In the genomic region with DNA sequence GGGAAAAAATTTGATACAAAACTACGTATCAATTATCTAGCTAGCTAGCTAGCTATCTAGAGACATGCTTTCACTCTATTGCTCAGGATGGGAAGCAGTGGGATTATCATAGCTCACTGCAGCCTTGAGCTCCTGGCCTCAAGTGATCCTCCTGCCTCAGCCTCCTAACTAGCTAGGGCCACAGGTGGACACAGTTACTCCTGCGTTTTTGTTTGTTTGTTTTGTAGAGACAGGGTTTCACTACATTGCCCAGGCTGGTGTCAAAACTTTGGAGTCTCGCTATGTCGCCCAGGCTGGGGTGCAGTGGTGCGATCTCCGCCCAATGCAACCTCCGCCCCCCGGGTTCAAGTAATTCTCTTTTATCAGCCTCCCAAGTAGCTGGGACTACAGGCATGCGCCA, we compare ENCODE assay signal across 7 cellular contexts.
DNase-seq lines count a peak whose midpoint lies in the region; ATAC-seq, FAIRE-seq and TF ChIP-seq lines count a peak whose summit lies in the region.
"Not testable (repeated sequence)": the region's sequence is repeated elsewhere in the genome, so short reads cannot be mapped to it uniquely, and the experiment has no call there.

No MANE protein-coding gene starts in this region.

- peaks cover 0 to 11% (median 0%) of the 10 kb centered on the region in 3 donors for H3K36me3 Mint-ChIP-seq in CD8-positive, alpha-beta memory T cell
- H3K36me3 Mint-ChIP-seq in T-cell; activated CD4-positive, alpha-beta T cell treated with anti-CD3 and anti-CD28 coated beads, Interleukin-2, amount 10 ng/mL, durations not matched to agents 7 days and 5 days (ENCODE audit: low read depth); activated T-helper 17 cell treated with anti-CD3 and anti-CD28 coated beads, Interleukin-2, amount 50 U/mL, for 72 hours (ENCODE audit: low read depth); immature natural killer cell: not testable (repeated sequence)

- TF ChIP-seq CTCF in K562 (IDR thresholded peaks at IDR 0.05 in 2 of 3, conservative IDR thresholded peaks at IDR 0.05 in 1 of 3; ENCODE audit: insufficient read depth in 2 of 3, low read depth in 1 of 3, low read length in 3 of 3); neutrophil (IDR thresholded peaks at IDR 0.05): not testable (repeated sequence)

- H3K4me1 Mint-ChIP-seq in CD8-positive, alpha-beta memory T cell: peaks cover 10 to 17% (median 11%) of the 10 kb centered on the region in 3 donors
- peaks cover 7 to 18% (median 14%) of the 10 kb centered on the region in 3 donors for H3K4me1 Mint-ChIP-seq in T-cell
- peaks cover 15% of the 10 kb centered on the region for H3K4me1 Mint-ChIP-seq in activated CD4-positive, alpha-beta T cell treated with anti-CD3 and anti-CD28 coated beads, Interleukin-2, amount 10 ng/mL, durations not matched to agents 7 days and 5 days
- not testable (repeated sequence) for H3K4me1 Mint-ChIP-seq in activated T-helper 17 cell treated with anti-CD3 and anti-CD28 coated beads, Interleukin-2, amount 50 U/mL, for 72 hours
- peaks cover 9 to 14% of the 10 kb centered on the region in 2 donors for H3K4me1 Mint-ChIP-seq in immature natural killer cell

- BruUV-seq in K562 (replicated peaks; lab: Mats Ljungman, UMichigan): not testable (repeated sequence)

- not testable (repeated sequence) for FAIRE-seq in K562 (lab: Jason Lieb, UNC)

- not testable (repeated sequence) for H3K36me3 ChIP-seq in CD8-positive, alpha-beta memory T cell (ENCODE audit: insufficient read depth, low read length); K562 (ENCODE audit: control insufficient read depth, insufficient read depth, low read length); neutrophil

- H3K27ac ChIP-seq in CD8-positive, alpha-beta memory T cell (ENCODE audit: low read depth, low read length); K562 (ENCODE audit: extremely low read depth, low read depth, low read length): not testable (repeated sequence)
- peak overlapping the region; percentile 15 for H3K27ac ChIP-seq in neutrophil

- not testable (repeated sequence) for DNase-seq in CD8-positive, alpha-beta memory T cell; T-cell; activated CD4-positive, alpha-beta T cell treated with anti-CD3 and anti-CD28 coated beads, Interleukin-2, amount 10 ng/mL, durations not matched to agents 7 days and 5 days; K562 (ENCODE audit: extremely low read depth in 1 of 4, low spot score in 3 of 4); immature natural killer cell

- H3K4me2 ChIP-seq in K562 (ENCODE audit: insufficient read depth, low read length): not testable (repeated sequence)

- not testable (repeated sequence) for H3K4me1 ChIP-seq in CD8-positive, alpha-beta memory T cell (ENCODE audit: insufficient read depth, low read length); K562 (replicated peaks in 1 of 2; ENCODE audit: control insufficient read depth in 2 of 2, insufficient read depth in 2 of 2, low read length in 2 of 2); neutrophil (ENCODE audit: control insufficient read depth in 1 of 2, insufficient read depth in 1 of 2, low read depth in 1 of 2, low read length in 1 of 2)

- H2AFZ ChIP-seq in K562 (ENCODE audit: low read depth, low read length): not testable (repeated sequence)

- peak overlapping the region in 6 of 7 donors; percentile 38 to 69 (median 64) for H3K4me3 Mint-ChIP-seq in CD8-positive, alpha-beta memory T cell
- H3K4me3 Mint-ChIP-seq in T-cell: peak overlapping the region in 2 of 3 donors; percentile 10 to 31
- peak overlapping the region; percentile 90 for H3K4me3 Mint-ChIP-seq in activated CD4-positive, alpha-beta T cell treated with anti-CD3 and anti-CD28 coated beads, Interleukin-2, amount 10 ng/mL, durations not matched to agents 7 days and 5 days
- peak overlapping the region; percentile 87 for H3K4me3 Mint-ChIP-seq in activated T-helper 17 cell treated with anti-CD3 and anti-CD28 coated beads, Interleukin-2, amount 50 U/mL, for 72 hours
- H3K4me3 Mint-ChIP-seq in immature natural killer cell: peak overlapping the region in 4 of 5 donors; percentile 33 to 63 (median 55)

- ATAC-seq in T-cell (replicated peaks in 1 of 4); activated T-helper 17 cell treated with anti-CD3 and anti-CD28 coated beads, Interleukin-2, amount 50 U/mL, for 72 hours (replicated peaks); K562: not testable (repeated sequence)

- not testable (repeated sequence) for H3K27me3 ChIP-seq in CD8-positive, alpha-beta memory T cell (ENCODE audit: insufficient read depth, low read length, poor library complexity, severe bottlenecking); K562 (ENCODE audit: control insufficient read depth in 2 of 2, insufficient read depth in 2 of 2, low read length in 2 of 2); neutrophil

- H3K9me3 Mint-ChIP-seq in CD8-positive, alpha-beta memory T cell; T-cell; activated CD4-positive, alpha-beta T cell treated with anti-CD3 and anti-CD28 coated beads, Interleukin-2, amount 10 ng/mL, durations not matched to agents 7 days and 5 days; activated T-helper 17 cell treated with anti-CD3 and anti-CD28 coated beads, Interleukin-2, amount 50 U/mL, for 72 hours; immature natural killer cell: not testable (repeated sequence)

- H3K4me3 ChIP-seq in CD8-positive, alpha-beta memory T cell (ENCODE audit: low read length); K562; neutrophil (ENCODE audit: low read depth in 1 of 2, low read length in 1 of 2): not testable (repeated sequence)

- H3K9me3 ChIP-seq in CD8-positive, alpha-beta memory T cell (ENCODE audit: low read length); K562 (replicated peaks; ENCODE audit: control insufficient read depth, insufficient read depth, low read depth, low read length); neutrophil: not testable (repeated sequence)

- H3K27ac Mint-ChIP-seq in CD8-positive, alpha-beta memory T cell: peak overlapping the region in 7 of 8 donors; percentile 6 to 100 (median 84)
- H3K27ac Mint-ChIP-seq in T-cell (peak overlapping the region in 1 of 2 donors; percentile 77), immature natural killer cell (peak overlapping the region in 4 of 6 donors; percentile 71 to 80 (median 76))
- peak overlapping the region; percentile 86 for H3K27ac Mint-ChIP-seq in activated CD4-positive, alpha-beta T cell treated with anti-CD3 and anti-CD28 coated beads, Interleukin-2, amount 10 ng/mL, durations not matched to agents 7 days and 5 days
- H3K27ac Mint-ChIP-seq in activated T-helper 17 cell treated with anti-CD3 and anti-CD28 coated beads, Interleukin-2, amount 50 U/mL, for 72 hours: not testable (repeated sequence)

- not testable (repeated sequence) for H3K9me1 ChIP-seq in K562 (ENCODE audit: control insufficient read depth, insufficient read depth, low read length)

- 99% methylated on average over 8 of the region's 9 CpGs for WGBS in K562 (ENCODE audit: insufficient coverage, low coverage, missing lambda C conversion rate)

- not testable (repeated sequence) for TF ChIP-seq RAD21 in K562 (CRISPR knock-in tag; conservative IDR thresholded peaks at IDR 0.05 in 1 of 2, IDR thresholded peaks at IDR 0.05 in 1 of 2)

- not testable (repeated sequence) for H3K27me3 Mint-ChIP-seq in CD8-positive, alpha-beta memory T cell; T-cell; activated CD4-positive, alpha-beta T cell treated with anti-CD3 and anti-CD28 coated beads, Interleukin-2, amount 10 ng/mL, durations not matched to agents 7 days and 5 days; activated T-helper 17 cell treated with anti-CD3 and anti-CD28 coated beads, Interleukin-2, amount 50 U/mL, for 72 hours; immature natural killer cell (ENCODE audit: low read depth in 3 of 3)

- in situ Hi-C loops in K562 (cut with MboI): not testable (repeated sequence)

- H3K9ac ChIP-seq in K562 (ENCODE audit: insufficient read depth in 1 of 2, low read depth in 2 of 2, low read length in 2 of 2): not testable (repeated sequence)

- peaks cover 17% of the 10 kb centered on the region for H3K79me2 ChIP-seq in K562 (ENCODE audit: control insufficient read depth, insufficient read depth, low read length)

- intact Hi-C loops in K562 (cut with micrococcal nuclease): loop anchor here (5.0 kb wide), 1 partner anchor 241 kb away; the partner anchor contains the start of gene USP53

- CTCF ChIA-PET in CD8-positive, alpha-beta memory T cell (lab: Charles Lee); T-cell (lab: Charles Lee); activated CD4-positive, alpha-beta T cell treated with anti-CD3 and anti-CD28 coated beads, Interleukin-2, amount 10 ng/mL, durations not matched to agents 7 days and 5 days (lab: Charles Lee); K562 (lab: Yijun Ruan, JAX; ENCODE audit: low intra/inter-chr PET ratio): not testable (repeated sequence)

- not testable (repeated sequence) for TF ChIP-seq EP300 in K562 (IDR thresholded peaks at IDR 0.05; ENCODE audit: low read length)

- POLR2A ChIA-PET in CD8-positive, alpha-beta memory T cell (lab: Charles Lee): interaction anchor here (0.6 to 2.2 kb wide), 2 partner anchors 73 to 153 kb away, joined by 3 to 13 read pairs; a partner anchor contains a TSS
- POLR2A ChIA-PET in T-cell (lab: Charles Lee); activated CD4-positive, alpha-beta T cell treated with anti-CD3 and anti-CD28 coated beads, Interleukin-2, amount 10 ng/mL, durations not matched to agents 7 days and 5 days (lab: Charles Lee); K562 (lab: Yijun Ruan, JAX): not testable (repeated sequence)

- TF ChIP-seq POLR2A in K562 (conservative IDR thresholded peaks at IDR 0.05): not testable (repeated sequence)

- H4K20me1 ChIP-seq in K562 (replicated peaks; ENCODE audit: control insufficient read depth, insufficient read depth, low read length): not testable (repeated sequence)

TF ChIP-seq in K562, 482 proteins besides CTCF, POLR2A, EP300 and RAD21:
- TF ChIP-seq ZNF232 (CRISPR knock-in tag; IDR thresholded peaks at IDR 0.05): peak; percentile 67; the same call in 1 of the 2 replicates
TF ChIP-seq in K562: peak in this region for 1; not testable (repeated sequence) for 481.

Comparison
In these comparisons a context has a peak if more than half of its experiments do, and no peak if none do; other contexts are left out.
1. H3K4me3 Mint-ChIP-seq: peak in every context shown above with its lines; median percentile 90 in activated CD4-positive, alpha-beta T cell treated with anti-CD3 and anti-CD28 coated beads, Interleukin-2, amount 10 ng/mL, durations not matched to agents 7 days and 5 days; 87 in activated T-helper 17 cell treated with anti-CD3 and anti-CD28 coated beads, Interleukin-2, amount 50 U/mL, for 72 hours; 64 in CD8-positive, alpha-beta memory T cell; 55 in immature natural killer cell; 20 in T-cell.